Comparison of ENCODE assay signal across 8 cellular contexts in the genomic region with DNA sequence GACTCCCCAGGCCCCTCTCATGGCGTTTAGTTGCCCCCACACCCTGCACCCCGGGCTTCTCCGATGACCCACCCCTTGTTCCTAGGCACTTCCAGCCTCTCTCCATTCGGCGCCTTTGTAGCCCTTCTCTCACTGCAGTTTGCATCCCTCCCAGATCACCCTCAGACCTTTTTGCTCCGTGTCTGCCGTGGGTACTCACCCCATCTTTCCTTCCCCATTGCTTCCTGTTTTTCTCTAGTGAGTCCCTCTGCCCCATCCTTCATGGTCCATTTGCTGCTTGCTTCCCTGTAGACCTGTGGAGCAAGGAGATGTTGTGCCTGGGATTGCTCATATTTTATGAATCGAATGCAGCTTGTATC. TPM values are rescaled to one million over a fixed set of nuclear protein-coding genes. Genes with fewer than 3 reads are reported as not detected.
DNase-seq lines count a peak whose midpoint lies in the region; TF ChIP-seq lines count a peak whose summit lies in the region.

No MANE protein-coding gene starts in this region.

- H3K79me2 ChIP-seq in PC-9 (ENCODE audit: low read depth), result peaks cover 55% of the 10 kb centered on the region

- peak overlapping the region; percentile 87 for H2AFZ ChIP-seq in PC-9

- H3K4me3 ChIP-seq in PC-9 (peak overlapping the region; percentile 86), epithelial cell of proximal tubule (ENCODE audit: low read depth, low read length) (peak overlapping the region; percentile 77), ovary (peak overlapping the region; percentile 69)

- H3K27ac ChIP-seq in PC-9 (peak overlapping the region; percentile 62; the same call in 1 of the 2 replicates), ovary (peak overlapping the region; percentile 22 to 65)

- no peaks in the 10 kb centered on the region for H3K27me3 ChIP-seq in PC-9 (ENCODE audit: insufficient read depth, low read depth)
- no peaks in the 10 kb centered on the region for H3K27me3 ChIP-seq in ovary

- no peaks in the 10 kb centered on the region for H3K9me3 ChIP-seq in PC-9 (ENCODE audit: insufficient read depth, low read depth)
- H3K9me3 ChIP-seq in ovary, result no peaks in the 10 kb centered on the region

- no peak for TF ChIP-seq POLR2A in ovary (IDR thresholded peaks at IDR 0.05)

- H3K4me2 ChIP-seq in PC-9, result peak overlapping the region; percentile 84

- CTCF ChIA-PET in PC-9 (lab: Charles Lee), result interaction anchor here (0.6 to 1.6 kb wide), 2 partner anchors 115 to 122 kb away, joined by 8 to 9 read pairs; no protein-coding TSS in a partner anchor
- CTCF ChIA-PET in HEK293T (lab: Yijun Ruan, JAX), result no interaction called here

- intact Hi-C loops in PC-9 (cut with micrococcal nuclease; ENCODE audit: unreplicated experiment) (loop anchor here (2.0 kb wide), 1 partner anchor 252 kb away; the partner anchor contains the start of gene ZCCHC8), ovary (cut with DNase I) (loop anchor here in 1 of 4 donors (5.0 kb wide), 1 partner anchor 111 kb away; no protein-coding TSS in a partner anchor)

- POLR2A ChIA-PET in PC-9 (lab: Charles Lee; ENCODE audit: unreplicated experiment), result no interaction called here
- POLR2A ChIA-PET in HEK293T (lab: Yijun Ruan, JAX), result interaction anchor here (1.0 to 1.1 kb wide), 3 partner anchors 9 to 353 kb away, joined by 3 to 4 read pairs (median 3); no protein-coding TSS in a partner anchor

- no peak for TF ChIP-seq EP300 in ovary (IDR thresholded peaks at IDR 0.05)

- TF ChIP-seq CTCF in PC-9 (conservative IDR thresholded peaks at IDR 0.05) (no peak), epithelial cell of proximal tubule (conservative IDR thresholded peaks at IDR 0.05; ENCODE audit: low read depth, low read length) (no peak), ovary (IDR thresholded peaks at IDR 0.05) (no peak)

- H4K20me1 ChIP-seq in PC-9 (ENCODE audit: insufficient read depth), result no peaks in the 10 kb centered on the region; the same call in 1 of the 2 replicates

- peaks cover 22% of the 10 kb centered on the region for H3F3A ChIP-seq in PC-9 (ENCODE audit: insufficient read depth, low read depth)

- DNase-seq in NCI-H146 (lab: John Stamatoyannopoulos, UW) (peak; percentile 32), NCI-H146 treated with DMSO at 0.1 percent for 48 hours (lab: John Stamatoyannopoulos, UW; ENCODE audit: unreplicated experiment) (no peak), PC-9 (no peak), epithelial cell of proximal tubule (ENCODE audit: low read depth) (no peak), ovary (no peak), HEK293T (ENCODE audit: extremely low spot score) (no peak), MV-4-11 (lab: John Stamatoyannopoulos, UW) (no peak), superior temporal gyrus (ENCODE audit: extremely low spot score) (no peak)

- BruUV-seq in PC-9 (replicated peaks; lab: Mats Ljungman, UMichigan), result no TSS peak

- H3K4me1 ChIP-seq in PC-9 (replicated peaks; ENCODE audit: insufficient read depth), result peaks cover 25% of the 10 kb centered on the region
- H3K4me1 ChIP-seq in ovary (ENCODE audit: insufficient read depth), result no peaks in the 10 kb centered on the region

- WGBS in ovary, 3 donors, result 1 to 3% (median 1%) methylated on average over 8 of the region's 8 CpGs

- H3K36me3 ChIP-seq in PC-9 (ENCODE audit: low read depth) (peaks cover 34% of the 10 kb centered on the region), ovary (no peaks in the 10 kb centered on the region)

- no peaks in the 10 kb centered on the region for H3K9me2 ChIP-seq in PC-9 (ENCODE audit: insufficient read depth)

TF ChIP-seq in HEK293T, 16 proteins besides CTCF, POLR2A, EP300 and RAD21:
- no peak for TF ChIP-seq FOXA1 (IDR thresholded peaks at IDR 0.05)
- TF ChIP-seq TARDBP (IDR thresholded peaks at IDR 0.05), result no peak
- no peak for TF ChIP-seq L3MBTL2 (conservative IDR thresholded peaks at IDR 0.05)
- TF ChIP-seq SUZ12 (IDR thresholded peaks at IDR 0.05), result no peak
- TF ChIP-seq SP1 (IDR thresholded peaks at IDR 0.05), result no peak
- TF ChIP-seq ZNF384 (IDR thresholded peaks at IDR 0.05), result no peak

RNA-seq across cellular contexts. Expression of gene DENR, which starts 0.6 kb away (rescaled TPM):
- 53.0 and 66.6 TPM in 2 replicates for total RNA-seq in PC-9 (2021)
- total RNA-seq in epithelial cell of proximal tubule, result 49.1 and 51.1 TPM in 2 replicates
- total RNA-seq in ovary, result 10 to 100 TPM; 13.0 to 34.0 (median 27.7) TPM
- polyA plus RNA-seq in ovary, result 10 to 100 TPM; 18.3 to 35.5 TPM

RNA-seq across cellular contexts. Expression of gene CCDC62, which starts 21.2 kb away (rescaled TPM):
- total RNA-seq in PC-9 (2021) (0.41 and 0.58 TPM in 2 replicates), epithelial cell of proximal tubule (0.12 and 0.58 TPM in 2 replicates), ovary (under 1 TPM; 0.11 to 0.51 (median 0.30) TPM)
- polyA plus RNA-seq in ovary, result under 1 TPM; 0.07 to 0.15 TPM

RNA-seq across cellular contexts. Expression of gene HCAR1, which starts 22.5 kb away (rescaled TPM):
- total RNA-seq in PC-9 (2021) (4.2 and 5.2 TPM in 2 replicates), epithelial cell of proximal tubule (0.46 and 2.1 TPM in 2 replicates), ovary (1 to 10 TPM in 1 of 7 donors, under 1 TPM in 5, not detected in 1; 0.10 to 2.6 (median 0.53) TPM)
- 1 to 10 TPM in 1 of 2 donors, under 1 TPM in 1; 0.21 to 1.1 TPM for polyA plus RNA-seq in ovary

RNA-seq across cellular contexts. Expression of gene HCAR3, which starts 36.6 kb away (rescaled TPM):
- 0.38 and 0.44 TPM in 2 replicates for total RNA-seq in PC-9 (2021)
- total RNA-seq in epithelial cell of proximal tubule, result not detected in 2 replicates
- under 1 TPM in 2 of 7 donors, not detected in 5; 0.10 to 0.30 TPM for total RNA-seq in ovary
- under 1 TPM; 0.05 to 0.23 TPM for polyA plus RNA-seq in ovary

RNA-seq across cellular contexts. Expression of gene HCAR2, which starts 50.0 kb away (rescaled TPM):
- total RNA-seq in PC-9 (2021), result 2.0 and 2.6 TPM in 2 replicates
- not detected in 2 replicates for total RNA-seq in epithelial cell of proximal tubule
- total RNA-seq in ovary, result under 1 TPM in 2 of 7 donors, not detected in 5; 0.12 to 0.28 TPM
- polyA plus RNA-seq in ovary, result under 1 TPM; 0.04 to 0.25 TPM
